ENCODE assay signal across 12 cellular contexts in the genomic region with DNA sequence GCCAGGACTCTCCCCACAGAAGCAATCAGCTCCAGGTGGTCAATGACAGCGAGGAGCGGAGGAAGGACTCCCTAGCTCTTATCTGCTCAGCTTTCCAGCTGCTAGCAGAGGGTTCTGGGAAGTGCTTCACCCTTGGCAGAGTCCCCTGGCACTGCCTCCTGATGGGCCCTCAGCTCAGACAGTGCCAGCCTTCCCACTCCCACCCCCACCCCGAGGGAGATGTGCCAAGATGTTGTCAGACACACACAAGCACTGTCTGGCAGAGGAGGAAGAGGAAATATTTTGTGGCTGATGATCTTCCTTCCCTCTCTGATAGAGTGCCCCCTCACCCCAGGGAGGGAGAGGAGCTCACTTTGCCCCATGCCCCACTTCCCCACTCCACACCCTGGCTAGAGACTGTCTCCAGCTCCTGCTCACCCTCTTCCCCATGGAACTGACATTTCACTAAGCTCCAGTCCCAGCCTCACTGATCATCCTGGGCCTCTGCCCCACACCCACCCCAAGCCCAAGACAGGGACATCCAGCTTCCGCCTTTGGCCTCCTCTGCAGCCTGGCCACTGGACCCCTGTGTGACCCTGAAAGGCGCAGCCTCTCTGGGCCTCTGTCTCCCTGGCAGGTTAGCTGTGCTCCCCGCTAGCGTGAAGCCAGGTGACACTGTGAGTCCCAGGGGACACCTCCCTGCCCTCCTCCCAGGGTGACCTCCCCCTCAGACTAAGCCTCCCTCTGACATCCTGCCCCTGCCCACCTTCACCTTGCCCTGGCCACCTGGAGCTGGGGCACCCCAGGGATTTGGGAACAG. TPM values are rescaled to one million over a fixed set of nuclear protein-coding genes. Genes with fewer than 3 reads are reported as not detected.
DNase-seq lines count a peak whose midpoint lies in the region; ATAC-seq, FAIRE-seq and TF ChIP-seq lines count a peak whose summit lies in the region.
"Had no signal": no experiment of that assay in that cellular context is flagged by ENCODE, and none has a peak within 500 bp of the region (broad histone marks: within the 10 kb centered on the region; RNA-seq: fewer than 3 reads in every experiment).

No MANE protein-coding gene starts in this region.

- H3K9ac ChIP-seq in kidney (ENCODE audit: low read length in 2 of 2): no peak overlapping the region

- TF ChIP-seq CTCF in kidney (IDR thresholded peaks at IDR 0.05; ENCODE audit: borderline replicate concordance, extremely low read depth, insufficient read depth): no peak

- no peak overlapping the region for H3K4me3 ChIP-seq in kidney (ENCODE audit: low read length in 2 of 2)

- no peak for FAIRE-seq in kidney (lab: Jason Lieb, UNC)

- H3K9me3 ChIP-seq in kidney (ENCODE audit: control insufficient read depth in 1 of 2, low read length in 2 of 2): no peaks in the 10 kb centered on the region

- no peaks in the 10 kb centered on the region for H3K36me3 ChIP-seq in kidney (ENCODE audit: control insufficient read depth in 1 of 2, insufficient read depth in 2 of 2, low read length in 2 of 2)

- peak; percentile 71 for DNase-seq in NCI-H1105 treated with DMSO at 0.1 percent for 48 hours (lab: John Stamatoyannopoulos, UW)
- no peak for DNase-seq in left colon
- peak in 35 of 49 donors; percentile 7 to 70 (median 39) for DNase-seq in substantia nigra (lab: John Stamatoyannopoulos, UW)
- no peak for DNase-seq in GM19238 (ENCODE audit: insufficient read length, low spot score)
- DNase-seq in kidney: no peak
- DNase-seq: foreskin keratinocyte; Karpas-422; NCI-H82; stimulated activated CD8-positive, alpha-beta memory T cell treated with anti-CD3 and anti-CD28 coated beads, Interleukin-4, amount 100 ng/mL, for 48 hours had no signal

- H3K27ac ChIP-seq in angular gyrus (ENCODE audit: low read depth, low read length) (peak overlapping the region; percentile 44), substantia nigra (ENCODE audit: low read depth, low read length, poor library complexity, severe bottlenecking) (peak overlapping the region; percentile 50), kidney (ENCODE audit: low read depth in 2 of 2, low read length in 2 of 2) (peak overlapping the region in 1 of 2 donors; percentile 5)
- H3K27ac ChIP-seq: foreskin keratinocyte had no signal

- peaks cover 3 to 8% of the 10 kb centered on the region in 2 donors for H3K4me1 ChIP-seq in kidney (ENCODE audit: control insufficient read depth in 1 of 2, insufficient read depth in 1 of 2, low read depth in 1 of 2, low read length in 2 of 2)
- H3K4me1 ChIP-seq: foreskin keratinocyte had no signal

- peak; percentile 33 for ATAC-seq in left colon
- ATAC-seq in HG02798 (IDR thresholded peaks at IDR 0.05; ENCODE audit: poor library complexity, unreplicated experiment): no peak
- ATAC-seq: foreskin keratinocyte had no signal

- intact Hi-C loops in left colon (cut with DNase I, micrococcal nuclease) (no loop called here), kidney (cut with DNase I) (loop anchor here (10.0 kb wide), 1 partner anchor 51 kb away; no protein-coding TSS in a partner anchor)

RNA-seq across cellular contexts. Expression of a gene that starts 44.5 kb away (rescaled TPM):
- total RNA-seq in left colon (10 to 100 TPM; 65.9 to 71.5 TPM), kidney (117 TPM)
- polyA plus RNA-seq in kidney (ENCODE audit: insufficient read depth, low read depth, low replicate concordance): 8.9 TPM
- total RNA-seq: foreskin keratinocyte, mesothelial cell of epicardium had no signal
- polyA plus RNA-seq: foreskin keratinocyte had no signal

RNA-seq across cellular contexts. Expression of a gene that starts 45.2 kb away (rescaled TPM):
- total RNA-seq in left colon (under 1 TPM in 1 of 2 donors, not detected in 1; 0.11 TPM), kidney (0.69 TPM)
- 0.13 TPM for polyA plus RNA-seq in kidney (ENCODE audit: insufficient read depth, low read depth, low replicate concordance)
- total RNA-seq: foreskin keratinocyte had no signal

Comparison
In these comparisons a context has a peak if more than half of its experiments do, and no peak if none do; other contexts are left out.
1. DNase-seq: peak in NCI-H1105 treated with DMSO at 0.1 percent for 48 hours (single experiment) and substantia nigra (35 of 49); none in left colon (0 of 2), GM19238 (single experiment) and kidney (single experiment).